In the genomic region with DNA sequence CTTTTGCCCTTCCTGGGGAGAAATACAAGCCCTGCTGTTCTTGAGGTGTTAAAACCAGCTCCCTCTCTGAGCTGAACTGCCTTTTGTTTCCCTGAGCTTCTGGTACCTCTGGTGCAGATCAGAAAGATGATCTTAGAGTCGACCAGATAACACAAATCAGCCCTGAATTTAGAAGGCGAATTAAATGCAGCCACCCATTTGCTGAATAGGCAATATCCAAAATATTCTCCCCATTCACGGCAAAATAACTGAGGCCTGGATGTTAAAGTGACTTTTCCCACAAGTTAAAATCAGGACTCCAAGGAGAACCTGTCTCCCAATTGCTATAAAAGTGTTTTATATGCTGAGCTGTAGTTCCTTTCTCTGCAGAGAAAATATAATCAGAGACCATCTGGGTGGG, we compare ENCODE assay signal across 18 cellular contexts.
"Had no signal": no experiment of that assay in that cellular context is flagged by ENCODE, and none has a peak within 500 bp of the region (broad histone marks: within the 10 kb centered on the region; RNA-seq: fewer than 3 reads in every experiment).

No MANE protein-coding gene starts in this region.

- H3K9me3 Mint-ChIP-seq: natural killer cell treated with Interleukin-12 subunit alpha and Interleukin-12 subunit beta and Interleukin-15 and Interleukin-18, amount 100 ng/mL, for 72 hours had no signal

- H3K4me3 Mint-ChIP-seq: natural killer cell treated with Interleukin-12 subunit alpha and Interleukin-12 subunit beta and Interleukin-15 and Interleukin-18, amount 100 ng/mL, for 72 hours had no signal

- H3K4me1 ChIP-seq: colonic mucosa had no signal

- DNase-seq: colonic mucosa; dermis blood vessel endothelial cell; effector CD4-positive, alpha-beta T cell; foreskin melanocyte; heart left ventricle; hippocampal formation; left colon; left ventricle myocardium superior; mesenchymal stem cell; midbrain; posterior cingulate gyrus; small intestine; stimulated activated CD4-positive, alpha-beta T cell treated with anti-CD3 and anti-CD28 coated beads, Interleukin-12 subunit alpha, Interleukin-12 subunit beta, amount 100 ng/mL, for 4 hours; stimulated activated naive CD4-positive, alpha-beta T cell; stomach; substantia nigra had no signal

- H3K36me3 ChIP-seq: colonic mucosa, heart left ventricle, stomach had no signal

- H3K36me3 Mint-ChIP-seq: natural killer cell treated with Interleukin-12 subunit alpha and Interleukin-12 subunit beta and Interleukin-15 and Interleukin-18, amount 100 ng/mL, for 72 hours had no signal

- H3K9me3 ChIP-seq: colonic mucosa, heart left ventricle, stomach had no signal

- H3K27ac Mint-ChIP-seq: natural killer cell treated with Interleukin-12 subunit alpha and Interleukin-12 subunit beta and Interleukin-15 and Interleukin-18, amount 100 ng/mL, for 72 hours had no signal

- H3K27ac ChIP-seq: colonic mucosa, heart left ventricle, stomach had no signal

- H3K4me3 ChIP-seq: colonic mucosa, heart left ventricle, lung, stomach had no signal
